1 cellular context compared by ENCODE assay signal in the genomic region with DNA sequence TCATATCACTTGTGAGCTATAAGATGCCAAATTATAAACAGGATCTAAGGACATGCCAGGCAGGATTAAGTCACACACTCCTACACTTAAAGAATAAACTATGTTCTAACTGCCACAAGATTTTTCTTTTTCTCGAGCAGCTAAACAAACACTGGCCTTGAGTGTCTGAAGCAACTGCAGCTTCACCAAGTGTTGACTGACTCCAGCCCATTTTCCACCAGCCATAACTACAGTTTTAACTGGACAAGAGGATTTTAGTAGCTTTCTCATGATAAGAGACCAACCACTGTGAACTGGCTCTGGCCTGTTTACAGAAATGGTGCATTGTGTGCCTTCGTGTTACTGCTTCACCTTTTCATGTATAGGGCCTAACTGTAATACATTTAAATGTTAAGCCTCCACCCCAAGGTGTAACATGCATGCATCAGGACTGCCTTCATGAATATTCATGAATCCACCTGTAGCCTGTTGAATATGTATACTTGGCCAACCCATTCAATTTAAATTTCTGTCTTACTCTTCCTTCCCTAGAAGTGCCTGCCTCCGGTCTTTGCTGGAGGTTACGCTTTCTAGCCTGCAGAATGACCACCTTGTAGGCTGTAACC.
TF ChIP-seq lines count a peak whose summit lies in the region.

No MANE protein-coding gene starts in this region.

TF ChIP-seq in WTC11, 78 proteins besides CTCF, POLR2A, EP300 and RAD21 (continued from another document):
- TF ChIP-seq, protein P1, sequence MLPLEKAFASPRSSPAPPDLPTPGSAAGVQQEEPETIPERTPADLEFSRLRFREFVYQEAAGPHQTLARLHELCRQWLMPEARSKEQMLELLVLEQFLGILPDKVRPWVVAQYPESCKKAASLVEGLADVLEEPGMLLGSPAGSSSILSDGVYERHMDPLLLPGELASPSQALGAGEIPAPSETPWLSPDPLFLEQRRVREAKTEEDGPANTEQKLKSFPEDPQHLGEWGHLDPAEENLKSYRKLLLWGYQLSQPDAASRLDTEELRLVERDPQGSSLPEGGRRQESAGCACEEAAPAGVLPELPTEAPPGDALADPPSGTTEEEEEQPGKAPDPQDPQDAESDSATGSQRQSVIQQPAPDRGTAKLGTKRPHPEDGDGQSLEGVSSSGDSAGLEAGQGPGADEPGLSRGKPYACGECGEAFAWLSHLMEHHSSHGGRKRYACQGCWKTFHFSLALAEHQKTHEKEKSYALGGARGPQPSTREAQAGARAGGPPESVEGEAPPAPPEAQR (CRISPR knock-in tag; IDR thresholded peaks at IDR 0.05) = no peak
- TF ChIP-seq, protein P2, sequence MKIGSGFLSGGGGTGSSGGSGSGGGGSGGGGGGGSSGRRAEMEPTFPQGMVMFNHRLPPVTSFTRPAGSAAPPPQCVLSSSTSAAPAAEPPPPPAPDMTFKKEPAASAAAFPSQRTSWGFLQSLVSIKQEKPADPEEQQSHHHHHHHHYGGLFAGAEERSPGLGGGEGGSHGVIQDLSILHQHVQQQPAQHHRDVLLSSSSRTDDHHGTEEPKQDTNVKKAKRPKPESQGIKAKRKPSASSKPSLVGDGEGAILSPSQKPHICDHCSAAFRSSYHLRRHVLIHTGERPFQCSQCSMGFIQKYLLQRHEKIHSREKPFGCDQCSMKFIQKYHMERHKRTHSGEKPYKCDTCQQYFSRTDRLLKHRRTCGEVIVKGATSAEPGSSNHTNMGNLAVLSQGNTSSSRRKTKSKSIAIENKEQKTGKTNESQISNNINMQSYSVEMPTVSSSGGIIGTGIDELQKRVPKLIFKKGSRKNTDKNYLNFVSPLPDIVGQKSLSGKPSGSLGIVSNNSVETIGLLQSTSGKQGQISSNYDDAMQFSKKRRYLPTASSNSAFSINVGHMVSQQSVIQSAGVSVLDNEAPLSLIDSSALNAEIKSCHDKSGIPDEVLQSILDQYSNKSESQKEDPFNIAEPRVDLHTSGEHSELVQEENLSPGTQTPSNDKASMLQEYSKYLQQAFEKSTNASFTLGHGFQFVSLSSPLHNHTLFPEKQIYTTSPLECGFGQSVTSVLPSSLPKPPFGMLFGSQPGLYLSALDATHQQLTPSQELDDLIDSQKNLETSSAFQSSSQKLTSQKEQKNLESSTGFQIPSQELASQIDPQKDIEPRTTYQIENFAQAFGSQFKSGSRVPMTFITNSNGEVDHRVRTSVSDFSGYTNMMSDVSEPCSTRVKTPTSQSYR (CRISPR knock-in tag; IDR thresholded peaks at IDR 0.05) = no peak
- TF ChIP-seq, protein P3, sequence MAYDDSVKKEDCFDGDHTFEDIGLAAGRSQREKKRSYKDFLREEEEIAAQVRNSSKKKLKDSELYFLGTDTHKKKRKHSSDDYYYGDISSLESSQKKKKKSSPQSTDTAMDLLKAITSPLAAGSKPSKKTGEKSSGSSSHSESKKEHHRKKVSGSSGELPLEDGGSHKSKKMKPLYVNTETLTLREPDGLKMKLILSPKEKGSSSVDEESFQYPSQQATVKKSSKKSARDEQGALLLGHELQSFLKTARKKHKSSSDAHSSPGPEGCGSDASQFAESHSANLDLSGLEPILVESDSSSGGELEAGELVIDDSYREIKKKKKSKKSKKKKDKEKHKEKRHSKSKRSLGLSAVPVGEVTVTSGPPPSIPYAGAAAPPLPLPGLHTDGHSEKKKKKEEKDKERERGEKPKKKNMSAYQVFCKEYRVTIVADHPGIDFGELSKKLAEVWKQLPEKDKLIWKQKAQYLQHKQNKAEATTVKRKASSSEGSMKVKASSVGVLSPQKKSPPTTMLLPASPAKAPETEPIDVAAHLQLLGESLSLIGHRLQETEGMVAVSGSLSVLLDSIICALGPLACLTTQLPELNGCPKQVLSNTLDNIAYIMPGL (CRISPR knock-in tag; IDR thresholded peaks at IDR 0.05) = no peak
- no peak for TF ChIP-seq NR1H2 (CRISPR knock-in tag; IDR thresholded peaks at IDR 0.05)
- TF ChIP-seq TCF7 (CRISPR knock-in tag; IDR thresholded peaks at IDR 0.05; ENCODE audit: low read depth) = no peak
- TF ChIP-seq, protein P4, sequence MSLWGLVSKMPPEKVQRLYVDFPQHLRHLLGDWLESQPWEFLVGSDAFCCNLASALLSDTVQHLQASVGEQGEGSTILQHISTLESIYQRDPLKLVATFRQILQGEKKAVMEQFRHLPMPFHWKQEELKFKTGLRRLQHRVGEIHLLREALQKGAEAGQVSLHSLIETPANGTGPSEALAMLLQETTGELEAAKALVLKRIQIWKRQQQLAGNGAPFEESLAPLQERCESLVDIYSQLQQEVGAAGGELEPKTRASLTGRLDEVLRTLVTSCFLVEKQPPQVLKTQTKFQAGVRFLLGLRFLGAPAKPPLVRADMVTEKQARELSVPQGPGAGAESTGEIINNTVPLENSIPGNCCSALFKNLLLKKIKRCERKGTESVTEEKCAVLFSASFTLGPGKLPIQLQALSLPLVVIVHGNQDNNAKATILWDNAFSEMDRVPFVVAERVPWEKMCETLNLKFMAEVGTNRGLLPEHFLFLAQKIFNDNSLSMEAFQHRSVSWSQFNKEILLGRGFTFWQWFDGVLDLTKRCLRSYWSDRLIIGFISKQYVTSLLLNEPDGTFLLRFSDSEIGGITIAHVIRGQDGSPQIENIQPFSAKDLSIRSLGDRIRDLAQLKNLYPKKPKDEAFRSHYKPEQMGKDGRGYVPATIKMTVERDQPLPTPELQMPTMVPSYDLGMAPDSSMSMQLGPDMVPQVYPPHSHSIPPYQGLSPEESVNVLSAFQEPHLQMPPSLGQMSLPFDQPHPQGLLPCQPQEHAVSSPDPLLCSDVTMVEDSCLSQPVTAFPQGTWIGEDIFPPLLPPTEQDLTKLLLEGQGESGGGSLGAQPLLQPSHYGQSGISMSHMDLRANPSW (CRISPR knock-in tag; conservative IDR thresholded peaks at IDR 0.05; ENCODE audit: low read depth) = no peak
- TF ChIP-seq NFE2L1 (CRISPR knock-in tag; IDR thresholded peaks at IDR 0.05) = no peak
- TF ChIP-seq GTF2I (CRISPR knock-in tag; conservative IDR thresholded peaks at IDR 0.05) = no peak
- no peak for TF ChIP-seq GABPB1 (CRISPR knock-in tag; IDR thresholded peaks at IDR 0.05)
